Comparison of ENCODE assay signal across 8 cellular contexts in the genomic region with DNA sequence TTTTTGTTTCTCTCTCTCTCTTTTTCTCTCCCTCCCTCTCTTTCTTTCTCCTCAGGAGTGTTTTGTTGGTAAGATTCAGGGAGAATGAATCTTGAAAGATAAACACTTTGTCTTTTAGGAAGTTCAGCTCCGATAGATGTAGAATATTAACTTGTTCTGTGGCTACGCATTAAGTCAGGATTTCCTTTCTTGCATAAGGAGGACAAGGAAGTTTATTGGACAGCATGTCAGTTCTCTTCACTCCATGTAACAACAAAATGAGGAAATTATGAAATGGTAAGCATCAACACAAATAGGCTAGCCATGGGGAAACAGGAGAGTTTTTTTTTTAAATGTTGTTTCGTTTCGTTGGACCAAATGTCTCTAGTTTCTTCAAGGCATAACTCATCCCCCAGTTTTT. TPM values are rescaled to one million over a fixed set of nuclear protein-coding genes. Genes with fewer than 3 reads are reported as not detected.
"Had no signal": no experiment of that assay in that cellular context is flagged by ENCODE, and none has a peak within 500 bp of the region (broad histone marks: within the 10 kb centered on the region; RNA-seq: fewer than 3 reads in every experiment).

A gene with protein sequence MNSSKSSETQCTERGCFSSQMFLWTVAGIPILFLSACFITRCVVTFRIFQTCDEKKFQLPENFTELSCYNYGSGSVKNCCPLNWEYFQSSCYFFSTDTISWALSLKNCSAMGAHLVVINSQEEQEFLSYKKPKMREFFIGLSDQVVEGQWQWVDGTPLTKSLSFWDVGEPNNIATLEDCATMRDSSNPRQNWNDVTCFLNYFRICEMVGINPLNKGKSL (minus strand): TSS at position 90 of the 400 bp plus-strand sequence. CDS start 108 bp downstream, outside the sequence.

RNA-seq across cellular contexts. Expression of the gene that starts here (rescaled TPM):
- total RNA-seq: activated B cell treated with CpG ODN at 0.5 μM for 24 hours; activated CD4-positive, alpha-beta T cell treated with anti-CD3 and anti-CD28 coated beads, Interleukin-2, amount 10 ng/mL, durations not matched to agents 24 days and 14 days; activated T-helper 1 cell treated with anti-CD3 and anti-CD28 coated beads, Interleukin-12 subunit alpha, Interleukin-12 subunit beta, Interleukin-2, Interleukin-4 antibody, amounts not matched to agents 30 ng/mL and 10 ng/mL and 1 ng/mL, durations not matched to agents 14 hours and 24 hours and 36 hours; cardiac muscle cell; fibroblast of lung; frontal cortex; hepatocyte; urinary bladder had no signal
- polyA plus RNA-seq: cardiac muscle cell, fibroblast of lung, hepatocyte had no signal
